Comparison of ENCODE assay signal across 1 cellular context in the genomic region with DNA sequence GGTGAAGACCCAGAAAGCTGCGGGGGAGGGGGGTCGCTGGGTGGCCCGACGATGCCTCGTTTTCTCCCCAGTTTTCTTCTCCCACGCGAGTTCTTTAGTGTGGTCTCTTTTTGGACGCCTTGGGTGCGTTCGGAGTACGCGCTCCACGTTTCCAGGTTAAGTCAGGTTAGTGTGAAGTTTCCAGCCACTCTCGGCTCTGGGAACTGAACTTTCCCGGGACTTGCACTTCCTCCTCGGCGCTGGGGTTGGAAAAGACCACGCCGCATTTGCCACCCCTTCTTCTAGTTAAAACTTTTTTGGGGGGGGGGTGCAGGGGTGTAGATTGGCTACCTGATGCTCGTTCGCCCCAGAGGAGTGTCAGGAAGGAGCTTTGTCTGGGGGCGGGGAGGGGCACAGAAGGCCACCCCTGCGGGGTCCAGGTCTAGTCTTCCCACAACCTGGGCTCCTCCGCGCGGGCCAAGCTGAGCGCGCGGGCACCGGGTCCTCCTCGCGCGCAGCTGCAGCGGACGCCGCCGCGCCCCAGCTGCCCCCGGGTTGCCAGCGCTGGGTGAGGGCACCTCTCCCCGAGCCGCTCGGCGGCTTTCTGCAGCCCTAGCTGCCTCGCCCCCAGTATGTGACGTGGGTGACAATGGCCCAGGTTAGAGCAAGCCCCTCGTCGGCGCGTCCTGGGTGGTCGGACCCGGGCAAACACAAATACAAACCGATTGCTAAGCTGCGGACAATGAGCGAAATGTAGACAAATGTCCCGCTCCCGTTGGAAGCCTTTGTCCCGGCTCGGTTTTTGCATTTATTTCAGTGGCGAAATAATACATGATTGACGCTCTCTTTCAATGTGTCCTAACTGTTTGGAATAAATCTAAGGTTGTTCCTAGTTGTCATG.
TF ChIP-seq lines count a peak whose summit lies in the region.

No MANE protein-coding gene starts in this region.

TF ChIP-seq in WTC11, 78 proteins besides CTCF, POLR2A, EP300 and RAD21 (continued from another document):
- TF ChIP-seq, protein P1, sequence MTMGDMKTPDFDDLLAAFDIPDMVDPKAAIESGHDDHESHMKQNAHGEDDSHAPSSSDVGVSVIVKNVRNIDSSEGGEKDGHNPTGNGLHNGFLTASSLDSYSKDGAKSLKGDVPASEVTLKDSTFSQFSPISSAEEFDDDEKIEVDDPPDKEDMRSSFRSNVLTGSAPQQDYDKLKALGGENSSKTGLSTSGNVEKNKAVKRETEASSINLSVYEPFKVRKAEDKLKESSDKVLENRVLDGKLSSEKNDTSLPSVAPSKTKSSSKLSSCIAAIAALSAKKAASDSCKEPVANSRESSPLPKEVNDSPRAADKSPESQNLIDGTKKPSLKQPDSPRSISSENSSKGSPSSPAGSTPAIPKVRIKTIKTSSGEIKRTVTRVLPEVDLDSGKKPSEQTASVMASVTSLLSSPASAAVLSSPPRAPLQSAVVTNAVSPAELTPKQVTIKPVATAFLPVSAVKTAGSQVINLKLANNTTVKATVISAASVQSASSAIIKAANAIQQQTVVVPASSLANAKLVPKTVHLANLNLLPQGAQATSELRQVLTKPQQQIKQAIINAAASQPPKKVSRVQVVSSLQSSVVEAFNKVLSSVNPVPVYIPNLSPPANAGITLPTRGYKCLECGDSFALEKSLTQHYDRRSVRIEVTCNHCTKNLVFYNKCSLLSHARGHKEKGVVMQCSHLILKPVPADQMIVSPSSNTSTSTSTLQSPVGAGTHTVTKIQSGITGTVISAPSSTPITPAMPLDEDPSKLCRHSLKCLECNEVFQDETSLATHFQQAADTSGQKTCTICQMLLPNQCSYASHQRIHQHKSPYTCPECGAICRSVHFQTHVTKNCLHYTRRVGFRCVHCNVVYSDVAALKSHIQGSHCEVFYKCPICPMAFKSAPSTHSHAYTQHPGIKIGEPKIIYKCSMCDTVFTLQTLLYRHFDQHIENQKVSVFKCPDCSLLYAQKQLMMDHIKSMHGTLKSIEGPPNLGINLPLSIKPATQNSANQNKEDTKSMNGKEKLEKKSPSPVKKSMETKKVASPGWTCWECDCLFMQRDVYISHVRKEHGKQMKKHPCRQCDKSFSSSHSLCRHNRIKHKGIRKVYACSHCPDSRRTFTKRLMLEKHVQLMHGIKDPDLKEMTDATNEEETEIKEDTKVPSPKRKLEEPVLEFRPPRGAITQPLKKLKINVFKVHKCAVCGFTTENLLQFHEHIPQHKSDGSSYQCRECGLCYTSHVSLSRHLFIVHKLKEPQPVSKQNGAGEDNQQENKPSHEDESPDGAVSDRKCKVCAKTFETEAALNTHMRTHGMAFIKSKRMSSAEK (CRISPR knock-in tag; IDR thresholded peaks at IDR 0.05; ENCODE audit: borderline replicate concordance): no peak
- TF ChIP-seq, protein P2, sequence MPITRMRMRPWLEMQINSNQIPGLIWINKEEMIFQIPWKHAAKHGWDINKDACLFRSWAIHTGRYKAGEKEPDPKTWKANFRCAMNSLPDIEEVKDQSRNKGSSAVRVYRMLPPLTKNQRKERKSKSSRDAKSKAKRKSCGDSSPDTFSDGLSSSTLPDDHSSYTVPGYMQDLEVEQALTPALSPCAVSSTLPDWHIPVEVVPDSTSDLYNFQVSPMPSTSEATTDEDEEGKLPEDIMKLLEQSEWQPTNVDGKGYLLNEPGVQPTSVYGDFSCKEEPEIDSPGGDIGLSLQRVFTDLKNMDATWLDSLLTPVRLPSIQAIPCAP (CRISPR knock-in tag; IDR thresholded peaks at IDR 0.05): no peak
- TF ChIP-seq, protein P3, sequence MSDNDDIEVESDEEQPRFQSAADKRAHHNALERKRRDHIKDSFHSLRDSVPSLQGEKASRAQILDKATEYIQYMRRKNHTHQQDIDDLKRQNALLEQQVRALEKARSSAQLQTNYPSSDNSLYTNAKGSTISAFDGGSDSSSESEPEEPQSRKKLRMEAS (CRISPR knock-in tag; IDR thresholded peaks at IDR 0.05): no peak
- TF ChIP-seq CBFB (CRISPR knock-in tag; IDR thresholded peaks at IDR 0.05; ENCODE audit: low read depth): no peak
- TF ChIP-seq, protein P4, sequence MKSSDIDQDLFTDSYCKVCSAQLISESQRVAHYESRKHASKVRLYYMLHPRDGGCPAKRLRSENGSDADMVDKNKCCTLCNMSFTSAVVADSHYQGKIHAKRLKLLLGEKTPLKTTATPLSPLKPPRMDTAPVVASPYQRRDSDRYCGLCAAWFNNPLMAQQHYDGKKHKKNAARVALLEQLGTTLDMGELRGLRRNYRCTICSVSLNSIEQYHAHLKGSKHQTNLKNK (CRISPR knock-in tag; IDR thresholded peaks at IDR 0.05): no peak
- TF ChIP-seq, protein P5, sequence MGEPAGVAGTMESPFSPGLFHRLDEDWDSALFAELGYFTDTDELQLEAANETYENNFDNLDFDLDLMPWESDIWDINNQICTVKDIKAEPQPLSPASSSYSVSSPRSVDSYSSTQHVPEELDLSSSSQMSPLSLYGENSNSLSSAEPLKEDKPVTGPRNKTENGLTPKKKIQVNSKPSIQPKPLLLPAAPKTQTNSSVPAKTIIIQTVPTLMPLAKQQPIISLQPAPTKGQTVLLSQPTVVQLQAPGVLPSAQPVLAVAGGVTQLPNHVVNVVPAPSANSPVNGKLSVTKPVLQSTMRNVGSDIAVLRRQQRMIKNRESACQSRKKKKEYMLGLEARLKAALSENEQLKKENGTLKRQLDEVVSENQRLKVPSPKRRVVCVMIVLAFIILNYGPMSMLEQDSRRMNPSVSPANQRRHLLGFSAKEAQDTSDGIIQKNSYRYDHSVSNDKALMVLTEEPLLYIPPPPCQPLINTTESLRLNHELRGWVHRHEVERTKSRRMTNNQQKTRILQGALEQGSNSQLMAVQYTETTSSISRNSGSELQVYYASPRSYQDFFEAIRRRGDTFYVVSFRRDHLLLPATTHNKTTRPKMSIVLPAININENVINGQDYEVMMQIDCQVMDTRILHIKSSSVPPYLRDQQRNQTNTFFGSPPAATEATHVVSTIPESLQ (CRISPR knock-in tag; IDR thresholded peaks at IDR 0.05): no peak
- no peak for TF ChIP-seq SMAD4 (CRISPR knock-in tag; IDR thresholded peaks at IDR 0.05)
- no peak for TF ChIP-seq SOX15 (CRISPR knock-in tag; IDR thresholded peaks at IDR 0.05)
